ENCODE assay signal across 1 cellular context in the genomic region with DNA sequence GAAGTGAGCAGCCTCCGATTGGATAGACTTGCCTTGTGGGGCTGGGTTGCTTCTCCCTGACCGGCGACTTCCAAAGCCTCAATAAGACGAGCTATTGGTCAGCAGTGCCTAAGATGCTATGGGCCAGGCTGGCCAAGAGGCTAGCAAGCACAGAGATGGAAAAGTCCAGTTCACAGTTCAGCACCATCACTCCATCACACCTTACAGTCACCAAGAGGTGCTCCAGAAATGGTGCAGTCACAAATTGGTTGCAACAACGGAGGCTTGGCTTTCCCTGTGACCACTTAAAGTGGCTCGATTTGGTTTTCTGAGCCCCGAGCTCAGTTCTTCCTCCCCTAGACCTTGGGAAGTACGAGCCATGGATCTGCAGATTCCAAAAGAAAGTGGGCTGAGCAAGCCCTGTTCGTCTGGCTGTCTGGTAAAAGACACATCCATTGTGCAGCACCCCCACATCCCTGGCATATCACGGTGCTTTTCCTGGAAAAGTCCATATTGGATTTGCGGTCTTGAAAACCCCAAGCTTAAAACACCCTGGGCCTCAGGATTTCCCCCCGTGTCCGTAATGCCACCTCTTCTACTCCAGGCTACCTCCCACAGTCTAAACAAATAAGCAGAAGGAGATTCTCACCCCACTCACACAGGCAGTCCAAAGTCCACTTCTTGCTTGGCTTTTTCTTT.
TF ChIP-seq lines count a peak whose summit lies in the region.

No MANE protein-coding gene starts in this region.

TF ChIP-seq in WTC11, 78 proteins besides CTCF, POLR2A, EP300 and RAD21 (continued from another document):
- TF ChIP-seq, protein P1, sequence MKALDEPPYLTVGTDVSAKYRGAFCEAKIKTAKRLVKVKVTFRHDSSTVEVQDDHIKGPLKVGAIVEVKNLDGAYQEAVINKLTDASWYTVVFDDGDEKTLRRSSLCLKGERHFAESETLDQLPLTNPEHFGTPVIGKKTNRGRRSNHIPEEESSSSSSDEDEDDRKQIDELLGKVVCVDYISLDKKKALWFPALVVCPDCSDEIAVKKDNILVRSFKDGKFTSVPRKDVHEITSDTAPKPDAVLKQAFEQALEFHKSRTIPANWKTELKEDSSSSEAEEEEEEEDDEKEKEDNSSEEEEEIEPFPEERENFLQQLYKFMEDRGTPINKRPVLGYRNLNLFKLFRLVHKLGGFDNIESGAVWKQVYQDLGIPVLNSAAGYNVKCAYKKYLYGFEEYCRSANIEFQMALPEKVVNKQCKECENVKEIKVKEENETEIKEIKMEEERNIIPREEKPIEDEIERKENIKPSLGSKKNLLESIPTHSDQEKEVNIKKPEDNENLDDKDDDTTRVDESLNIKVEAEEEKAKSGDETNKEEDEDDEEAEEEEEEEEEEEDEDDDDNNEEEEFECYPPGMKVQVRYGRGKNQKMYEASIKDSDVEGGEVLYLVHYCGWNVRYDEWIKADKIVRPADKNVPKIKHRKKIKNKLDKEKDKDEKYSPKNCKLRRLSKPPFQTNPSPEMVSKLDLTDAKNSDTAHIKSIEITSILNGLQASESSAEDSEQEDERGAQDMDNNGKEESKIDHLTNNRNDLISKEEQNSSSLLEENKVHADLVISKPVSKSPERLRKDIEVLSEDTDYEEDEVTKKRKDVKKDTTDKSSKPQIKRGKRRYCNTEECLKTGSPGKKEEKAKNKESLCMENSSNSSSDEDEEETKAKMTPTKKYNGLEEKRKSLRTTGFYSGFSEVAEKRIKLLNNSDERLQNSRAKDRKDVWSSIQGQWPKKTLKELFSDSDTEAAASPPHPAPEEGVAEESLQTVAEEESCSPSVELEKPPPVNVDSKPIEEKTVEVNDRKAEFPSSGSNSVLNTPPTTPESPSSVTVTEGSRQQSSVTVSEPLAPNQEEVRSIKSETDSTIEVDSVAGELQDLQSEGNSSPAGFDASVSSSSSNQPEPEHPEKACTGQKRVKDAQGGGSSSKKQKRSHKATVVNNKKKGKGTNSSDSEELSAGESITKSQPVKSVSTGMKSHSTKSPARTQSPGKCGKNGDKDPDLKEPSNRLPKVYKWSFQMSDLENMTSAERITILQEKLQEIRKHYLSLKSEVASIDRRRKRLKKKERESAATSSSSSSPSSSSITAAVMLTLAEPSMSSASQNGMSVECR (CRISPR knock-in tag; IDR thresholded peaks at IDR 0.05; ENCODE audit: borderline replicate concordance) = no peak
- TF ChIP-seq SMAD4 (CRISPR knock-in tag; IDR thresholded peaks at IDR 0.05) (no peak), NFE2L1 (CRISPR knock-in tag; IDR thresholded peaks at IDR 0.05) (no peak), ZNF423 (CRISPR knock-in tag; IDR thresholded peaks at IDR 0.05) (no peak), ZNF121 (CRISPR knock-in tag; IDR thresholded peaks at IDR 0.05) (no peak), PRRX2 (CRISPR knock-in tag; IDR thresholded peaks at IDR 0.05) (no peak), ZNF416 (CRISPR knock-in tag; IDR thresholded peaks at IDR 0.05) (no peak), FOXP1 (CRISPR knock-in tag; IDR thresholded peaks at IDR 0.05; ENCODE audit: borderline replicate concordance) (no peak), CREM (CRISPR knock-in tag; IDR thresholded peaks at IDR 0.05) (no peak), GTF2I (CRISPR knock-in tag; conservative IDR thresholded peaks at IDR 0.05) (no peak), HMGA2 (CRISPR knock-in tag; IDR thresholded peaks at IDR 0.05) (no peak), NR2C2 (CRISPR knock-in tag; IDR thresholded peaks at IDR 0.05) (no peak)
- TF ChIP-seq, protein P2, sequence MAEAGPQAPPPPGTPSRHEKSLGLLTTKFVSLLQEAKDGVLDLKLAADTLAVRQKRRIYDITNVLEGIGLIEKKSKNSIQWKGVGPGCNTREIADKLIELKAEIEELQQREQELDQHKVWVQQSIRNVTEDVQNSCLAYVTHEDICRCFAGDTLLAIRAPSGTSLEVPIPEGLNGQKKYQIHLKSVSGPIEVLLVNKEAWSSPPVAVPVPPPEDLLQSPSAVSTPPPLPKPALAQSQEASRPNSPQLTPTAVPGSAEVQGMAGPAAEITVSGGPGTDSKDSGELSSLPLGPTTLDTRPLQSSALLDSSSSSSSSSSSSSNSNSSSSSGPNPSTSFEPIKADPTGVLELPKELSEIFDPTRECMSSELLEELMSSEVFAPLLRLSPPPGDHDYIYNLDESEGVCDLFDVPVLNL (CRISPR knock-in tag; IDR thresholded peaks at IDR 0.05; ENCODE audit: borderline replicate concordance, low read depth) = no peak
- TF ChIP-seq, protein P3, sequence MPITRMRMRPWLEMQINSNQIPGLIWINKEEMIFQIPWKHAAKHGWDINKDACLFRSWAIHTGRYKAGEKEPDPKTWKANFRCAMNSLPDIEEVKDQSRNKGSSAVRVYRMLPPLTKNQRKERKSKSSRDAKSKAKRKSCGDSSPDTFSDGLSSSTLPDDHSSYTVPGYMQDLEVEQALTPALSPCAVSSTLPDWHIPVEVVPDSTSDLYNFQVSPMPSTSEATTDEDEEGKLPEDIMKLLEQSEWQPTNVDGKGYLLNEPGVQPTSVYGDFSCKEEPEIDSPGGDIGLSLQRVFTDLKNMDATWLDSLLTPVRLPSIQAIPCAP (CRISPR knock-in tag; IDR thresholded peaks at IDR 0.05) = no peak
- TF ChIP-seq, protein P4, sequence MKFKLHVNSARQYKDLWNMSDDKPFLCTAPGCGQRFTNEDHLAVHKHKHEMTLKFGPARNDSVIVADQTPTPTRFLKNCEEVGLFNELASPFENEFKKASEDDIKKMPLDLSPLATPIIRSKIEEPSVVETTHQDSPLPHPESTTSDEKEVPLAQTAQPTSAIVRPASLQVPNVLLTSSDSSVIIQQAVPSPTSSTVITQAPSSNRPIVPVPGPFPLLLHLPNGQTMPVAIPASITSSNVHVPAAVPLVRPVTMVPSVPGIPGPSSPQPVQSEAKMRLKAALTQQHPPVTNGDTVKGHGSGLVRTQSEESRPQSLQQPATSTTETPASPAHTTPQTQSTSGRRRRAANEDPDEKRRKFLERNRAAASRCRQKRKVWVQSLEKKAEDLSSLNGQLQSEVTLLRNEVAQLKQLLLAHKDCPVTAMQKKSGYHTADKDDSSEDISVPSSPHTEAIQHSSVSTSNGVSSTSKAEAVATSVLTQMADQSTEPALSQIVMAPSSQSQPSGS (CRISPR knock-in tag; IDR thresholded peaks at IDR 0.05; ENCODE audit: borderline replicate concordance, low read depth) = no peak
- TF ChIP-seq, protein P5, sequence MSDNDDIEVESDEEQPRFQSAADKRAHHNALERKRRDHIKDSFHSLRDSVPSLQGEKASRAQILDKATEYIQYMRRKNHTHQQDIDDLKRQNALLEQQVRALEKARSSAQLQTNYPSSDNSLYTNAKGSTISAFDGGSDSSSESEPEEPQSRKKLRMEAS (CRISPR knock-in tag; IDR thresholded peaks at IDR 0.05) = no peak
TF ChIP-seq in WTC11: peak in this region for 0.
